Comparison of ENCODE assay signal across 25 cellular contexts in the genomic region with DNA sequence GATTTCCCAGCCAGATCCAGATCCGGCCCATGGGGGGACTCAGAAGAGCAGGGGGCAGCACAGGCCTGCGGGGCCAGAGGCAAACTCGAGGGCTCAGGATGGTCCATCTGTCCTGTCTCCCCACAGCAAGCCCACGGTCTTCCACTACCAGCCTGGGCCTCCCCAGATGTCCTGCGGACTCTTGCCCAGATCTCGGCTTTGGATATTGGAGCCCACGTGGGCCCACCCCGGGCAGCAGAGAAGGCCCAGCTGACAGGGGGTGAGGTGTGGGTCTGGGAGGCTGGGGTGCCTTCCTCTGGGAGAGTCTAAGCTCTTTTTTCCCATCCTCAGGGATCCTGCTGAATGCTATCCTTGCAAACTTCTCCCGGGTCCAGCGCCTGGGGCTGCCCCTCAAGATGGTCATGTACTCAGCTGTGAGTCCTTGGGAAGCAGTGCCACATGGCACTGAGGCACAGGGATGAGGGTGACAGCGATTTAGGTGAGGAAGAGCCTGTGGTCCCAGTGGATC. TPM values are rescaled to one million over a fixed set of nuclear protein-coding genes. Genes with fewer than 3 reads are reported as not detected.
A peak's percentile ranks its signal among the peaks of the same experiment; 100 is the strongest.
DNase-seq lines count a peak whose midpoint lies in the region; ATAC-seq, FAIRE-seq and TF ChIP-seq lines count a peak whose summit lies in the region.
"Had no signal": no experiment of that assay in that cellular context is flagged by ENCODE, and none has a peak within 500 bp of the region (broad histone marks: within the 10 kb centered on the region; RNA-seq: fewer than 3 reads in every experiment).

No MANE protein-coding gene starts in this region.

- no peak for TF ChIP-seq EP300 in A549 (IDR thresholded peaks at IDR 0.05)

- WGBS in A549 (ENCODE audit: missing lambda C conversion rate) = 54% methylated on average over 11 of the region's 11 CpGs

- no peaks in the 10 kb centered on the region for H3K9me3 ChIP-seq in A549
- H3K9me3 ChIP-seq in WERI-Rb-1 (ENCODE audit: severe bottlenecking) = no peaks in the 10 kb centered on the region
- no peaks in the 10 kb centered on the region for H3K9me3 ChIP-seq in HAP-1
- H3K9me3 ChIP-seq: BE2C, gastrocnemius medialis, thoracic aorta had no signal

- H3K4me2 ChIP-seq in A549 = no peak overlapping the region
- H3K4me2 ChIP-seq: KMS-11 had no signal

- POLR2A ChIA-PET in A549 (lab: Yijun Ruan, JAX) = interaction anchor here (0.7 to 3.1 kb wide), 3 partner anchors 11 to 129 kb away, joined by 3 to 26 read pairs (median 10); no protein-coding TSS in a partner anchor

- DNase-seq in A549 (ENCODE audit: low read depth in 1 of 2, low spot score in 1 of 2) (no peak), H54 (ENCODE audit: insufficient read length, low spot score) (no peak), WERI-Rb-1 (peak; percentile 26), mesothelial cell of epicardium (ENCODE audit: low spot score in 2 of 2, unreplicated experiment in 2 of 2) (no peak), NK-92 (lab: John Stamatoyannopoulos, UW; ENCODE audit: unreplicated experiment) (no peak), HAP-1 (ENCODE audit: low spot score in 2 of 2) (no peak)
- DNase-seq: activated B cell treated with CpG ODN at 0.5 μM for 24 hours; activated effector memory CD4-positive, alpha-beta T cell treated with Interleukin-2 at 50 U/mL for 16 hours; amniotic stem cell; DMS79; dorsolateral prefrontal cortex; gastrocnemius medialis; GOT3; NK-92 treated with Interleukin-12 subunit alpha and Interleukin-12 subunit beta, amount 100 ng/mL, for 24 hours had no signal

- H3K4me3 ChIP-seq in A549 (no peak overlapping the region), WERI-Rb-1 (ENCODE audit: low read depth, low read length) (no peak overlapping the region), HAP-1 (no peak overlapping the region)
- H3K4me3 ChIP-seq: dorsolateral prefrontal cortex, gastrocnemius medialis, thoracic aorta had no signal

- H3K4me1 ChIP-seq in A549 (peaks cover 9% of the 10 kb centered on the region; the same call in 2 of the 3 replicates), HAP-1 (no peaks in the 10 kb centered on the region)
- H3K4me1 ChIP-seq: gastrocnemius medialis had no signal

- no peak overlapping the region for H3K4me3 Mint-ChIP-seq in mesothelial cell of epicardium
- H3K4me3 Mint-ChIP-seq: activated B cell treated with CpG ODN at 0.5 μM for 24 hours, nephron had no signal

- H3K27me3 ChIP-seq in WERI-Rb-1 (ENCODE audit: insufficient read depth, low read depth, severe bottlenecking) (no peaks in the 10 kb centered on the region), HAP-1 (ENCODE audit: low read depth) (no peaks in the 10 kb centered on the region)
- H3K27me3 ChIP-seq: BE2C, dorsolateral prefrontal cortex had no signal

- TF ChIP-seq POLR2A in A549 (IDR thresholded peaks at IDR 0.05; ENCODE audit: low read length) = no peak; the same call in 1 of the 2 replicates
- TF ChIP-seq POLR2A in H54 (IDR thresholded peaks at IDR 0.05; ENCODE audit: low read depth, low read length) = peak; percentile 22; the same call in 1 of the 2 replicates

- no peaks in the 10 kb centered on the region for H3K9me3 Mint-ChIP-seq in mesothelial cell of epicardium
- H3K9me3 Mint-ChIP-seq: activated B cell treated with CpG ODN at 0.5 μM for 24 hours, nephron had no signal

- in situ Hi-C loops in HAP-1 (cut with MboI; ENCODE audit: low sequenced_read_pairs) = no loop called here

- no peaks in the 10 kb centered on the region for H3K27me3 Mint-ChIP-seq in mesothelial cell of epicardium (ENCODE audit: low read depth)
- H3K27me3 Mint-ChIP-seq: activated B cell treated with CpG ODN at 0.5 μM for 24 hours had no signal

- FAIRE-seq in A549 (lab: Jason Lieb, UNC) (no peak), H54 (lab: Jason Lieb, UNC) (no peak)

- H3K36me3 Mint-ChIP-seq in mesothelial cell of epicardium = peaks cover 2% of the 10 kb centered on the region

- H3K27ac ChIP-seq in 22Rv1 (peak overlapping the region; percentile 98), A549 (no peak overlapping the region), WERI-Rb-1 (peak overlapping the region; percentile 16; the same call in 1 of the 2 replicates)
- H3K27ac ChIP-seq: dorsolateral prefrontal cortex, gastrocnemius medialis, KMS-11, thoracic aorta had no signal

- CTCF ChIA-PET in A549 (lab: Yijun Ruan, JAX) = interaction anchor here (0.5 to 11.9 kb wide), 7 partner anchors 10 to 366 kb away, joined by 3 to 121 read pairs (median 6); no protein-coding TSS in a partner anchor

- TF ChIP-seq RAD21 in A549 (conservative IDR thresholded peaks at IDR 0.05 in 1 of 2, IDR thresholded peaks at IDR 0.05 in 1 of 2) = no peak

- peaks cover 4% of the 10 kb centered on the region for H3K4me1 Mint-ChIP-seq in mesothelial cell of epicardium
- H3K4me1 Mint-ChIP-seq: nephron had no signal

- H3K27ac Mint-ChIP-seq in mesothelial cell of epicardium = no peak overlapping the region

- peak; percentile 0 to 5; a peak in 4 of 6 replicates for ATAC-seq in A549
- ATAC-seq: gastrocnemius medialis had no signal

- H3K36me3 ChIP-seq in WERI-Rb-1 (peaks cover 35% of the 10 kb centered on the region), HAP-1 (replicated peaks) (peaks cover 21% of the 10 kb centered on the region)

- no peak for TF ChIP-seq CTCF in 22Rv1 (IDR thresholded peaks at IDR 0.05)
- TF ChIP-seq CTCF in A549 (IDR thresholded peaks at IDR 0.05) = no peak
- no peak for TF ChIP-seq CTCF in WERI-Rb-1 (IDR thresholded peaks at IDR 0.05; ENCODE audit: low read depth, low read length)
- TF ChIP-seq CTCF in mesothelial cell of epicardium (IDR thresholded peaks at IDR 0.05; ENCODE audit: unreplicated experiment) = no peak

TF ChIP-seq in A549, 52 proteins besides CTCF, POLR2A, EP300 and RAD21:
- TF ChIP-seq, protein P1, sequence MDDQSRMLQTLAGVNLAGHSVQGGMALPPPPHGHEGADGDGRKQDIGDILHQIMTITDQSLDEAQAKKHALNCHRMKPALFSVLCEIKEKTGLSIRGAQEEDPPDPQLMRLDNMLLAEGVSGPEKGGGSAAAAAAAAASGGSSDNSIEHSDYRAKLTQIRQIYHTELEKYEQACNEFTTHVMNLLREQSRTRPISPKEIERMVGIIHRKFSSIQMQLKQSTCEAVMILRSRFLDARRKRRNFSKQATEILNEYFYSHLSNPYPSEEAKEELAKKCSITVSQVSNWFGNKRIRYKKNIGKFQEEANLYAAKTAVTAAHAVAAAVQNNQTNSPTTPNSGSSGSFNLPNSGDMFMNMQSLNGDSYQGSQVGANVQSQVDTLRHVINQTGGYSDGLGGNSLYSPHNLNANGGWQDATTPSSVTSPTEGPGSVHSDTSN (IDR thresholded peaks at IDR 0.05) = peak; percentile 46
- TF ChIP-seq HOXA7 (CRISPR knock-in tag; IDR thresholded peaks at IDR 0.05) (0 out of 2 replicates have a peak, but pooled peaks have one; percentile 13), TFCP2L1 (CRISPR knock-in tag; IDR thresholded peaks at IDR 0.05) (0 out of 2 replicates have a peak, but pooled peaks have one; percentile 54), EHMT2 (IDR thresholded peaks at IDR 0.05; ENCODE audit: low read depth) (no peak), TP53 (CRISPR knock-in tag; IDR thresholded peaks at IDR 0.05) (peak; percentile 14; the same call in 1 of the 2 replicates), ZFP36 (IDR thresholded peaks at IDR 0.05; ENCODE audit: borderline replicate concordance, partially characterized antibody) (no peak), FOSB (CRISPR knock-in tag; IDR thresholded peaks at IDR 0.05) (peak; percentile 52; the same call in 1 of the 2 replicates)
TF ChIP-seq in A549: peak in this region for 5.

RNA-seq across cellular contexts. Expression of a gene that starts 3.4 kb away (rescaled TPM):
- polyA plus RNA-seq in A549 (2011; rRNA removed) (not detected in 2 replicates), A549 (2017; fragmentation: RNase III; extraction: RNeasy Plus Mini Kit Qiagen cat#74134 plus additional on column Dnase treatment) (not detected in 3 replicates)
- polyA plus RNA-seq in A549 (2012; cell fraction: cytosol; rRNA removed) = not detected in 2 replicates
- not detected in 2 replicates for polyA plus RNA-seq in A549 (2012; cell fraction: nucleus; rRNA removed)
- polyA minus RNA-seq in A549 (2011; rRNA and poly(A)+ RNA removed) = not detected in 2 replicates
- total RNA-seq in mesothelial cell of epicardium = not detected in 3 replicates
- total RNA-seq: activated B cell treated with CpG ODN at 0.5 μM for 24 hours; activated CD8-positive, alpha-beta memory T cell treated with anti-CD3 and anti-CD28 coated beads for 36 hours; cardiac septum; dorsolateral prefrontal cortex; gastrocnemius medialis; mesenteric fat pad; pulmonary artery endothelial cell; T-helper 1 cell treated with Interleukin-12 subunit alpha and Interleukin-12 subunit beta and Interleukin-4 antibody, amounts not matched to agents 30 ng/mL and 1 ng/mL, for 36 hours; thoracic aorta had no signal
- polyA plus RNA-seq: esophagus had no signal

RNA-seq across cellular contexts. Expression of a gene that starts 23.3 kb away (rescaled TPM):
- polyA plus RNA-seq in A549 (2011; rRNA removed) (not detected in 2 replicates), A549 (2017; fragmentation: RNase III; extraction: RNeasy Plus Mini Kit Qiagen cat#74134 plus additional on column Dnase treatment) (not detected in 3 replicates)
- polyA plus RNA-seq in A549 (2012; cell fraction: cytosol; rRNA removed) = not detected in 2 replicates
- not detected in 2 replicates for polyA plus RNA-seq in A549 (2012; cell fraction: nucleus; rRNA removed)
- not detected in 2 replicates for polyA minus RNA-seq in A549 (2011; rRNA and poly(A)+ RNA removed)
- total RNA-seq in mesothelial cell of epicardium = not detected in 3 replicates
- total RNA-seq: activated B cell treated with CpG ODN at 0.5 μM for 24 hours; activated CD8-positive, alpha-beta memory T cell treated with anti-CD3 and anti-CD28 coated beads for 36 hours; cardiac septum; dorsolateral prefrontal cortex; gastrocnemius medialis; mesenteric fat pad; pulmonary artery endothelial cell; T-helper 1 cell treated with Interleukin-12 subunit alpha and Interleukin-12 subunit beta and Interleukin-4 antibody, amounts not matched to agents 30 ng/mL and 1 ng/mL, for 36 hours; thoracic aorta had no signal
- polyA plus RNA-seq: esophagus had no signal

RNA-seq across cellular contexts. Expression of a gene that starts 30.0 kb away (rescaled TPM):
- polyA plus RNA-seq in A549 (2011; rRNA removed) = 0.25 and 0.30 TPM in 2 replicates
- polyA plus RNA-seq in A549 (2012; cell fraction: cytosol; rRNA removed) = 0.11 and 0.12 TPM in 2 replicates
- polyA plus RNA-seq in A549 (2012; cell fraction: nucleus; rRNA removed) = 0.07 and 0.12 TPM in 2 replicates
- not detected in 3 replicates for polyA plus RNA-seq in A549 (2017; fragmentation: RNase III; extraction: RNeasy Plus Mini Kit Qiagen cat#74134 plus additional on column Dnase treatment)
- 0.97 TPM in 1 of 2 replicates, not detected in the other for polyA minus RNA-seq in A549 (2011; rRNA and poly(A)+ RNA removed)
- total RNA-seq in mesothelial cell of epicardium = 0.27 to 0.40 TPM in 2 of 3 replicates, not detected in the other
- total RNA-seq: cardiac septum, pulmonary artery endothelial cell, thoracic aorta had no signal

RNA-seq across cellular contexts. Expression of a gene that starts 39.8 kb away (rescaled TPM):
- polyA plus RNA-seq in A549 (2011; rRNA removed) = not detected in 2 replicates
- not detected in 2 replicates for polyA plus RNA-seq in A549 (2012; cell fraction: cytosol; rRNA removed)
- not detected in 2 replicates for polyA plus RNA-seq in A549 (2012; cell fraction: nucleus; rRNA removed)
- not detected in 3 replicates for polyA plus RNA-seq in A549 (2017; fragmentation: RNase III; extraction: RNeasy Plus Mini Kit Qiagen cat#74134 plus additional on column Dnase treatment)
- not detected in 2 replicates for polyA minus RNA-seq in A549 (2011; rRNA and poly(A)+ RNA removed)
- not detected in 3 replicates for total RNA-seq in mesothelial cell of epicardium
- total RNA-seq: activated B cell treated with CpG ODN at 0.5 μM for 24 hours; activated CD8-positive, alpha-beta memory T cell treated with anti-CD3 and anti-CD28 coated beads for 36 hours; cardiac septum; dorsolateral prefrontal cortex; gastrocnemius medialis; mesenteric fat pad; pulmonary artery endothelial cell; T-helper 1 cell treated with Interleukin-12 subunit alpha and Interleukin-12 subunit beta and Interleukin-4 antibody, amounts not matched to agents 30 ng/mL and 1 ng/mL, for 36 hours; thoracic aorta had no signal
- polyA plus RNA-seq: esophagus had no signal

Comparison
In these comparisons a context has a peak if more than half of its experiments do, and no peak if none do; other contexts are left out.
1. H3K27ac ChIP-seq: peak in 22Rv1 (single experiment) and WERI-Rb-1 (single experiment); none in A549 (0 of 2).